ENCODE assay signal across 1 cellular context in genomic region chr17:44187131-44187899, GRCh38.
TF ChIP-seq lines count a peak whose summit lies in the region.

No MANE protein-coding gene starts in this region.

TF ChIP-seq in A549, 52 proteins besides CTCF, POLR2A, EP300 and RAD21 (continued from another document):
- TF ChIP-seq REST (IDR thresholded peaks at IDR 0.05) (peak; percentile 32; the same call in 1 of the 2 replicates), NPAS2 (CRISPR knock-in tag; IDR thresholded peaks at IDR 0.05; ENCODE audit: borderline replicate concordance) (no peak), CHD4 (IDR thresholded peaks at IDR 0.05; ENCODE audit: borderline replicate concordance) (peak; percentile 24; the same call in 1 of the 2 replicates), EHF (CRISPR knock-in tag; IDR thresholded peaks at IDR 0.05) (no peak)
- TF ChIP-seq, protein P1, sequence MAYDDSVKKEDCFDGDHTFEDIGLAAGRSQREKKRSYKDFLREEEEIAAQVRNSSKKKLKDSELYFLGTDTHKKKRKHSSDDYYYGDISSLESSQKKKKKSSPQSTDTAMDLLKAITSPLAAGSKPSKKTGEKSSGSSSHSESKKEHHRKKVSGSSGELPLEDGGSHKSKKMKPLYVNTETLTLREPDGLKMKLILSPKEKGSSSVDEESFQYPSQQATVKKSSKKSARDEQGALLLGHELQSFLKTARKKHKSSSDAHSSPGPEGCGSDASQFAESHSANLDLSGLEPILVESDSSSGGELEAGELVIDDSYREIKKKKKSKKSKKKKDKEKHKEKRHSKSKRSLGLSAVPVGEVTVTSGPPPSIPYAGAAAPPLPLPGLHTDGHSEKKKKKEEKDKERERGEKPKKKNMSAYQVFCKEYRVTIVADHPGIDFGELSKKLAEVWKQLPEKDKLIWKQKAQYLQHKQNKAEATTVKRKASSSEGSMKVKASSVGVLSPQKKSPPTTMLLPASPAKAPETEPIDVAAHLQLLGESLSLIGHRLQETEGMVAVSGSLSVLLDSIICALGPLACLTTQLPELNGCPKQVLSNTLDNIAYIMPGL (CRISPR knock-in tag; IDR thresholded peaks at IDR 0.05; ENCODE audit: borderline replicate concordance) = no peak
